ENCODE assay signal across 13 cellular contexts in genomic region chr16:10182186-10182683, GRCh38. TPM values are rescaled to one million over a fixed set of nuclear protein-coding genes. Genes with fewer than 3 reads are reported as not detected.
DNase-seq lines count a peak whose midpoint lies in the region; ATAC-seq and TF ChIP-seq lines count a peak whose summit lies in the region.
"Had no signal": no experiment of that assay in that cellular context is flagged by ENCODE, and none has a peak within 500 bp of the region (broad histone marks: within the 10 kb centered on the region; RNA-seq: fewer than 3 reads in every experiment).

Gene GRIN2A, minus strand, starts transcription at chr16:10182428. Its CDS starts 2,017 bp downstream, at chr16:10180411.

- intact Hi-C loops in A673 (cut with micrococcal nuclease; ENCODE audit: unreplicated experiment), result loop anchor here (5.0 kb wide), 5 partner anchors 535 to 1615 kb away; no protein-coding TSS in a partner anchor
- intact Hi-C loops in naive thymus-derived CD4-positive, alpha-beta T cell (cut with micrococcal nuclease), result no loop called here

- H3K27me3 ChIP-seq in A673 (replicated peaks; ENCODE audit: insufficient read depth, low read depth, low read length, poor library complexity) (peaks cover 40% of the 10 kb centered on the region), HUES6 (ENCODE audit: control insufficient read depth, insufficient read depth, low read length) (peaks cover 93% of the 10 kb centered on the region), esophagus (ENCODE audit: control insufficient read depth in 1 of 2, insufficient read depth in 2 of 2, low read length in 2 of 2) (peaks cover 0 to 3% of the 10 kb centered on the region in 2 donors)
- no peaks in the 10 kb centered on the region for H3K27me3 ChIP-seq in naive thymus-derived CD4-positive, alpha-beta T cell (ENCODE audit: control insufficient read depth in 2 of 2, insufficient read depth in 2 of 2, low read length in 2 of 2)

- no peak for ATAC-seq in HG03354 (IDR thresholded peaks at IDR 0.05; ENCODE audit: poor library complexity, severe bottlenecking, unreplicated experiment)
- no peak for ATAC-seq in naive thymus-derived CD4-positive, alpha-beta T cell

- H3K9me3 ChIP-seq in A673 (ENCODE audit: low read depth, low read length, poor library complexity, severe bottlenecking) (no peaks in the 10 kb centered on the region), HUES6 (ENCODE audit: control insufficient read depth, insufficient read depth, low read depth, low read length) (no peaks in the 10 kb centered on the region), esophagus (ENCODE audit: control insufficient read depth in 2 of 2, insufficient read depth in 1 of 2, low read depth in 1 of 2, low read length in 1 of 2) (no peaks in the 10 kb centered on the region)
- H3K9me3 ChIP-seq in naive thymus-derived CD4-positive, alpha-beta T cell (ENCODE audit: control insufficient read depth in 2 of 3, low read length in 3 of 3), result no peaks in the 10 kb centered on the region

- H3K36me3 ChIP-seq in A673 (ENCODE audit: insufficient read depth, low read length, poor library complexity, severe bottlenecking), result no peaks in the 10 kb centered on the region
- no peaks in the 10 kb centered on the region for H3K36me3 ChIP-seq in HUES6 (ENCODE audit: control insufficient read depth, insufficient read depth, low read length)
- H3K36me3 ChIP-seq in esophagus (ENCODE audit: control insufficient read depth in 2 of 2, insufficient read depth in 2 of 2, low read length in 1 of 2), result no peaks in the 10 kb centered on the region
- no peaks in the 10 kb centered on the region for H3K36me3 ChIP-seq in naive thymus-derived CD4-positive, alpha-beta T cell (ENCODE audit: control insufficient read depth in 2 of 3, insufficient read depth in 3 of 3, low read length in 3 of 3)
- H3K36me3 ChIP-seq: SJSA1 had no signal

- CTCF ChIA-PET in A673 (lab: Charles Lee), result interaction anchor here (0.6 to 1.4 kb wide), 4 partner anchors 20 to 1043 kb away, joined by 3 to 5 read pairs (median 4); no protein-coding TSS in a partner anchor
- CTCF ChIA-PET in naive thymus-derived CD4-positive, alpha-beta T cell (lab: Charles Lee), result no interaction called here

- H3K36me3 Mint-ChIP-seq in neural crest cell (ENCODE audit: low read depth) (no peaks in the 10 kb centered on the region), chondrocyte (ENCODE audit: low read depth) (no peaks in the 10 kb centered on the region)
- no peaks in the 10 kb centered on the region for H3K36me3 Mint-ChIP-seq in naive thymus-derived CD4-positive, alpha-beta T cell
- H3K36me3 Mint-ChIP-seq: activated naive CD4-positive, alpha-beta T cell treated with anti-CD3 and anti-CD28 coated beads, Interleukin-2, amount 50 U/mL, for 24 hours had no signal

- POLR2A ChIA-PET in A673 (lab: Charles Lee; ENCODE audit: low non-redundant PET), result no interaction called here
- POLR2A ChIA-PET in naive thymus-derived CD4-positive, alpha-beta T cell (lab: Charles Lee), result no interaction called here

- no TSS peak for BruUV-seq in A673 (replicated peaks; lab: Mats Ljungman, UMichigan)

- H3K27ac ChIP-seq in A673 (ENCODE audit: low read depth, low read length, poor library complexity, severe bottlenecking) (no peak within 1 kb of the TSS), HUES6 (ENCODE audit: low read depth, low read length) (no peak within 1 kb of the TSS), esophagus (ENCODE audit: low read depth in 2 of 2, low read length in 1 of 2) (no peak within 1 kb of the TSS)
- no peak within 1 kb of the TSS for H3K27ac ChIP-seq in naive thymus-derived CD4-positive, alpha-beta T cell (ENCODE audit: low read depth, low read length)
- H3K27ac ChIP-seq: SJSA1 had no signal

- 2 to 5% methylated on average over 23 to 29 of the region's 29 CpGs for WGBS in esophagus, 2 donors

- H3K4me1 ChIP-seq in A673 (ENCODE audit: insufficient read depth, low read length, poor library complexity, severe bottlenecking) (peaks cover 4% of the 10 kb centered on the region), HUES6 (ENCODE audit: control insufficient read depth, insufficient read depth, low read length) (peaks cover 6% of the 10 kb centered on the region; the same call in 1 of the 2 replicates), esophagus (ENCODE audit: control insufficient read depth in 2 of 2, insufficient read depth in 2 of 2, low read length in 1 of 2) (peaks cover 0 to 8% of the 10 kb centered on the region in 2 donors)
- H3K4me1 ChIP-seq in naive thymus-derived CD4-positive, alpha-beta T cell (ENCODE audit: control insufficient read depth in 2 of 2, insufficient read depth in 2 of 2, low read length in 2 of 2), result no peaks in the 10 kb centered on the region

- no peak within 1 kb of the TSS for H3K9ac ChIP-seq in HUES6 (ENCODE audit: low read length)

- DNase-seq in A673 (ENCODE audit: low spot score), result no peak
- DNase-seq in neural crest cell (ENCODE audit: low read depth, low spot score), result peak; percentile 4
- no peak for DNase-seq in NCI-H1436 treated with DMSO at 0.1 percent for 48 hours (lab: John Stamatoyannopoulos, UW)
- DNase-seq in naive thymus-derived CD4-positive, alpha-beta T cell, result no peak
- DNase-seq in chondrocyte (ENCODE audit: low spot score), result no peak
- DNase-seq: DND-41, Kasumi-1 had no signal

- H3K4me3 ChIP-seq in A673 (ENCODE audit: low read depth, low read length, poor library complexity, severe bottlenecking) (peak within 1 kb of the TSS; percentile 34), HUES6 (ENCODE audit: low read depth, low read length) (peak within 1 kb of the TSS; percentile 63), esophagus (ENCODE audit: low read depth in 1 of 2, low read length in 2 of 2) (peak within 1 kb of the TSS; percentile 18 to 27)
- H3K4me3 ChIP-seq in naive thymus-derived CD4-positive, alpha-beta T cell (ENCODE audit: low read length), result no peak within 1 kb of the TSS
- H3K4me3 ChIP-seq: lung, SJSA1 had no signal

- peak within 1 kb of the TSS; percentile 82 for H3K4me3 Mint-ChIP-seq in neural crest cell
- H3K4me3 Mint-ChIP-seq in naive thymus-derived CD4-positive, alpha-beta T cell, result peak within 1 kb of the TSS in 4 of 10 donors; percentile 9 to 78 (median 50)
- no peak within 1 kb of the TSS for H3K4me3 Mint-ChIP-seq in chondrocyte (ENCODE audit: unreplicated experiment)

- H3K27me3 Mint-ChIP-seq in neural crest cell (ENCODE audit: low read depth) (peaks cover 91% of the 10 kb centered on the region), chondrocyte (ENCODE audit: low read depth) (peaks cover 54% of the 10 kb centered on the region)
- peaks cover 31 to 66% (median 59%) of the 10 kb centered on the region in 5 donors for H3K27me3 Mint-ChIP-seq in naive thymus-derived CD4-positive, alpha-beta T cell

- no peak for TF ChIP-seq CTCF in A673 (conservative IDR thresholded peaks at IDR 0.05; ENCODE audit: low read depth, low read length)
- TF ChIP-seq CTCF in neural crest cell (conservative IDR thresholded peaks at IDR 0.05), result no peak
- no peak for TF ChIP-seq CTCF in chondrocyte (IDR thresholded peaks at IDR 0.05)

- H3K4me1 Mint-ChIP-seq in neural crest cell (peaks cover 14% of the 10 kb centered on the region), chondrocyte (ENCODE audit: low read depth) (peaks cover 7% of the 10 kb centered on the region)
- H3K4me1 Mint-ChIP-seq in naive thymus-derived CD4-positive, alpha-beta T cell, result peaks cover 0 to 11% (median 6%) of the 10 kb centered on the region in 7 donors

- H3K27ac Mint-ChIP-seq in neural crest cell (ENCODE audit: unreplicated experiment), result no peak within 1 kb of the TSS
- no peak within 1 kb of the TSS for H3K27ac Mint-ChIP-seq in naive thymus-derived CD4-positive, alpha-beta T cell
- H3K27ac Mint-ChIP-seq in chondrocyte (ENCODE audit: unreplicated experiment), result no peak within 1 kb of the TSS
- H3K27ac Mint-ChIP-seq: activated naive CD4-positive, alpha-beta T cell treated with anti-CD3 and anti-CD28 coated beads, Interleukin-2, amount 50 U/mL, for 24 hours had no signal

- H3K9me3 Mint-ChIP-seq in neural crest cell (peaks cover 3% of the 10 kb centered on the region), chondrocyte (ENCODE audit: low read depth) (no peaks in the 10 kb centered on the region)
- H3K9me3 Mint-ChIP-seq in naive thymus-derived CD4-positive, alpha-beta T cell, result peaks cover 0 to 9% (median 0%) of the 10 kb centered on the region in 11 donors
- H3K9me3 Mint-ChIP-seq: activated naive CD4-positive, alpha-beta T cell treated with anti-CD3 and anti-CD28 coated beads, Interleukin-2, amount 50 U/mL, for 24 hours had no signal

RNA-seq across cellular contexts. Expression of gene GRIN2A, which starts in this region (rescaled TPM):
- total RNA-seq in A673 (2021) (0.81 and 1.2 TPM in 2 replicates), neural crest cell (0.09 and 0.48 TPM in 2 replicates), chondrocyte (not detected in 3 replicates)
- polyA plus RNA-seq in esophagus, result under 1 TPM; 0.02 to 0.04 TPM
- total RNA-seq in naive thymus-derived CD4-positive, alpha-beta T cell, result not detected
- not detected for polyA plus RNA-seq in naive thymus-derived CD4-positive, alpha-beta T cell
- total RNA-seq: SJSA1 had no signal

Comparison
In these comparisons a context has a peak if more than half of its experiments do, and no peak if none do; other contexts are left out.
1. Peak in DNase-seq in neural crest cell; RNA of the gene not detected or under 1 TPM.